ENCODE assay signal across 11 cellular contexts in the genomic region with DNA sequence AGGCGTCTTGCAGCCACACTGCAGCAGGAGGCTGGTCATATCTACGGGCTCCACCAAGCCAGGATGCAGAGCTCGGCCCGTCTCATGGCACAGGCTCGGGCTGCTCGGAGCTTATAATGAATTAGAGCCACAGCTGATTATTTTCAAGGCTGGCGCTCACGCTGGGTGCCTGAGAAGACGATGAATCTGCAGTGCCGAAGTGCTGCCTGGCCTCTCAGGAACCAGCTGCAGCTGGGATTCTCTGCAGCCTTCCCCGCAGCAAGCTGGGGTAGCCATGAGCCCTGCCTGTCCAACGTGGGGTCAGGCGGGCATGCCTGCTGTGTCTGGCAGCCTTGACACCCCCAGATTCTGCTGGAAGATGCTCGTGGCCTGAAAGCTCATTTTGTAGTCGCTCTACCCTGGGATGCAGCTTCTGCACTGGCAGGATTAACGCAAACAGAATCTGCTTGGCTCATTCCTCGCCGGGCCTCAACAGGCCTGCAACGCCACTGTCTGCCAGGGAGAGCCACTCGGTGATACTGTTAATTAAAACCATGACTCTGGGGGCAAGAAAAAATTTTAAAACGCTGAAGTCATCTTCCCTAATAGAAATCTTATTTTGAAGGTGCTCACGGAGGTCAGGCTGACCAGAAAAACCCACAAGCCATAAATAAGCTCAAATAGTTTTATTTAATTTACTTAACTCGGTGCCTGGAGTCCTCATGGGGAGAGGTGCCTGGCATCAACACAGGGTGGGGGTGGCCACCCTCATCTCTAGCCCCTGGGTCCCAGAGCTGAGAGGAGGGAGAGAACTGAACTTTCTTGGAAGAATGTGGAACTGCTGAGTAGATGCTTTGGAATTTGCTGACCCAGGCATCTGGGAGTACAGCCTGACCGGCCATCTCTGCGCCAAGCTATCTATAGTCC.
DNase-seq lines count a peak whose midpoint lies in the region; ATAC-seq and TF ChIP-seq lines count a peak whose summit lies in the region.
"Had no signal": no experiment of that assay in that cellular context is flagged by ENCODE, and none has a peak within 500 bp of the region (broad histone marks: within the 10 kb centered on the region; RNA-seq: fewer than 3 reads in every experiment).

No MANE protein-coding gene starts in this region.

- H3K36me3 ChIP-seq in vagina (no peaks in the 10 kb centered on the region), body of pancreas (replicated peaks in 1 of 2; ENCODE audit: insufficient read depth in 1 of 2, low read depth in 2 of 2) (no peaks in the 10 kb centered on the region)
- H3K36me3 ChIP-seq: adrenal gland had no signal

- peak overlapping the region; percentile 87 for H3K27ac Mint-ChIP-seq in chondrocyte (ENCODE audit: unreplicated experiment)

- 69 to 72% methylated on average over 13 to 25 of the region's 25 CpGs for WGBS in body of pancreas, 2 donors

- peak; percentile 35 for TF ChIP-seq CTCF in chondrocyte (IDR thresholded peaks at IDR 0.05)
- TF ChIP-seq CTCF in vagina (IDR thresholded peaks at IDR 0.05), result no peak
- TF ChIP-seq CTCF in body of pancreas (IDR thresholded peaks at IDR 0.05), result no peak

- H3K4me1 Mint-ChIP-seq in chondrocyte (ENCODE audit: low read depth), result peaks cover 40% of the 10 kb centered on the region

- DNase-seq in SHP77 (lab: John Stamatoyannopoulos, UW), result peak; percentile 25 to 40
- no peak for DNase-seq in SHP77 treated with DMSO at 0.1 percent for 48 hours (lab: John Stamatoyannopoulos, UW)
- DNase-seq in chondrocyte (ENCODE audit: low spot score), result no peak
- DNase-seq in myocyte (ENCODE audit: low read depth), result peak; percentile 75
- DNase-seq in vagina (ENCODE audit: extremely low spot score in 2 of 2), result peak in 1 of 2 donors; percentile 79
- DNase-seq in GF-D8 (lab: John Stamatoyannopoulos, UW), result no peak
- DNase-seq in body of pancreas, result no peak
- DNase-seq: ACHN, NCI-H2029 had no signal

- no peak for ATAC-seq in GM19467 (IDR thresholded peaks at IDR 0.05; ENCODE audit: unreplicated experiment)
- no peak for ATAC-seq in body of pancreas

- intact Hi-C loops in vagina (cut with DNase I), result no loop called here
- intact Hi-C loops in body of pancreas (cut with DNase I), result no loop called here

- H3K9me3 Mint-ChIP-seq in chondrocyte (ENCODE audit: low read depth), result no peaks in the 10 kb centered on the region

- no peaks in the 10 kb centered on the region for H3K9me3 ChIP-seq in vagina
- H3K9me3 ChIP-seq in body of pancreas, result no peaks in the 10 kb centered on the region
- H3K9me3 ChIP-seq: adrenal gland had no signal

- no peaks in the 10 kb centered on the region for H3K36me3 Mint-ChIP-seq in chondrocyte (ENCODE audit: low read depth)

- H3K27me3 Mint-ChIP-seq in chondrocyte (ENCODE audit: low read depth), result peaks cover 4% of the 10 kb centered on the region

- H3K4me3 Mint-ChIP-seq in chondrocyte (ENCODE audit: unreplicated experiment), result peak overlapping the region; percentile 20

- H3K27me3 ChIP-seq in vagina, result no peaks in the 10 kb centered on the region
- no peaks in the 10 kb centered on the region for H3K27me3 ChIP-seq in body of pancreas
- H3K27me3 ChIP-seq: adrenal gland had no signal

- H3K4me1 ChIP-seq in vagina, result peaks cover 40% of the 10 kb centered on the region
- H3K4me1 ChIP-seq in body of pancreas, result no peaks in the 10 kb centered on the region

- TF ChIP-seq POLR2A in vagina (IDR thresholded peaks at IDR 0.05) (no peak), body of pancreas (IDR thresholded peaks at IDR 0.05) (no peak)

- no peak overlapping the region for H3K4me3 ChIP-seq in vagina
- no peak overlapping the region for H3K4me3 ChIP-seq in body of pancreas
- H3K4me3 ChIP-seq: adrenal gland had no signal

- H3K27ac ChIP-seq in vagina, result peak overlapping the region; percentile 76
- H3K27ac ChIP-seq in body of pancreas, result no peak overlapping the region

Comparison
In these comparisons a context has a peak if more than half of its experiments do, and no peak if none do; other contexts are left out.
1. DNase-seq: peak in SHP77 (2 of 2) and myocyte (single experiment); none in SHP77 treated with DMSO at 0.1 percent for 48 hours (single experiment), chondrocyte (single experiment), GF-D8 (single experiment) and body of pancreas (0 of 4).